ENCODE assay signal across 18 cellular contexts in the genomic region with DNA sequence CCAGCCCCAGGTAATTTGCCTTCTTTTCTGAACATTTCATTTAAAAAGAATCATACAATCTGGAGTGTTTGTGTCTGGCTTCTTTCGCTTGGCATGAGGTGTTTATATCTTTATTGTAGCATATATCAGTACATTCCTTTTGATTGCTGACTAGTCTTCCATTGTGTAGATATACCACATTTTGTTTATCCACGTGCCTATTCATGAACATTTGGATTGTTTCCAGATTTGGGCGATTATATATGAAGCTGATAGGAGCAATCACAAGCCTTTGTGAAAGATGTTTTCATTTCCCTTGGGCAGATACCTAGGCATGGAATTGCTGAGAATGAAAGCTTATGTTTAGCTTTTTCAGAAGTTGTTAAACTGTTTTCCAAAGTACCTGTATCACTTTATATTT.
A peak's percentile ranks its signal among the peaks of the same experiment; 100 is the strongest.
DNase-seq lines count a peak whose midpoint lies in the region; ATAC-seq, FAIRE-seq and TF ChIP-seq lines count a peak whose summit lies in the region.
"Had no signal": no experiment of that assay in that cellular context is flagged by ENCODE, and none has a peak within 500 bp of the region (broad histone marks: within the 10 kb centered on the region; RNA-seq: fewer than 3 reads in every experiment).

No MANE protein-coding gene starts in this region.

- no peaks in the 10 kb centered on the region for H4K20me1 ChIP-seq in H1 (replicated peaks in 1 of 2; ENCODE audit: control insufficient read depth in 1 of 2, insufficient read depth in 2 of 2, low read length in 2 of 2)

- POLR2A ChIA-PET in H1 (lab: Charles Lee; ENCODE audit: partially characterized antibody) = interaction anchor here (1.5 kb wide), 1 partner anchor 13 kb away, joined by 5 read pairs; no protein-coding TSS in a partner anchor

- no peaks in the 10 kb centered on the region for H3K9me3 ChIP-seq in H1 (ENCODE audit: insufficient read depth in 2 of 2, low read depth in 1 of 2, low read length in 1 of 2)
- H3K9me3 ChIP-seq in right cardiac atrium (ENCODE audit: control insufficient read depth, low read length) = no peaks in the 10 kb centered on the region
- H3K9me3 ChIP-seq in ovary = no peaks in the 10 kb centered on the region
- H3K9me3 ChIP-seq: A549 had no signal

- CTCF ChIA-PET in H1 (lab: Charles Lee; ENCODE audit: partially characterized antibody) = interaction anchor here (1.3 to 2.1 kb wide), 4 partner anchors 22 to 105 kb away, joined by 3 to 14 read pairs (median 4); no protein-coding TSS in a partner anchor

- H3K23ac ChIP-seq in H1 (ENCODE audit: insufficient read length) = no peak overlapping the region

- no peak overlapping the region for H2BK120ac ChIP-seq in H1 (replicated peaks; ENCODE audit: low read depth, low read length)

- no peak overlapping the region for H4K91ac ChIP-seq in H1 (replicated peaks; ENCODE audit: insufficient read length, low read length)

- FAIRE-seq in H1 (lab: Jason Lieb, UNC) = no peak
- FAIRE-seq: A549, H54, HTR-8/SVneo had no signal

- no peak overlapping the region for H2BK15ac ChIP-seq in H1 (ENCODE audit: low read length)

- H4K8ac ChIP-seq in H1 (ENCODE audit: extremely low read depth, insufficient read depth, low read length) = no peak overlapping the region

- no peak for TF ChIP-seq EP300 in H1 (IDR thresholded peaks at IDR 0.05; ENCODE audit: borderline replicate concordance in 1 of 2, low read depth in 2 of 2, low read length in 2 of 2)
- TF ChIP-seq EP300 in ovary (IDR thresholded peaks at IDR 0.05) = no peak

- TF ChIP-seq CTCF in H1 (IDR thresholded peaks at IDR 0.05; ENCODE audit: control extremely low read depth in 1 of 3, insufficient read depth in 1 of 3, low read depth in 1 of 3, low read length in 3 of 3) = no peak
- no peak for TF ChIP-seq CTCF in ovary (IDR thresholded peaks at IDR 0.05)

- DNase-seq in NCI-H748 (lab: John Stamatoyannopoulos, UW; ENCODE audit: unreplicated experiment) (peak; percentile 34), NCI-H748 treated with DMSO at 0.1 percent for 48 hours (lab: John Stamatoyannopoulos, UW) (no peak), NCI-H69 (lab: John Stamatoyannopoulos, UW) (peak; percentile 27), H1 (ENCODE audit: low read depth in 1 of 2, low spot score in 2 of 2) (no peak), right cardiac atrium (no peak), medulla oblongata (ENCODE audit: extremely low spot score) (no peak), ovary (no peak)
- DNase-seq: AML-193; Calu3; CD8-positive, alpha-beta T cell; DMS79 treated with DMSO at 0.1 percent for 48 hours; GF-D8; GM23248; HCEC 1CT; HFFc6 had no signal

- H3K27me3 ChIP-seq in H1 (replicated peaks in 1 of 4; ENCODE audit: control insufficient read depth in 3 of 4, extremely low read depth in 1 of 4, insufficient read depth in 3 of 4, low read length in 3 of 4) = no peaks in the 10 kb centered on the region; a peak in 1 of 7 replicates
- H3K27me3 ChIP-seq in right cardiac atrium (ENCODE audit: control insufficient read depth, insufficient read depth) = no peaks in the 10 kb centered on the region
- H3K27me3 ChIP-seq in ovary = no peaks in the 10 kb centered on the region

- no peak overlapping the region for H3K4me2 ChIP-seq in H1 (ENCODE audit: insufficient read depth in 1 of 2, low read depth in 2 of 2, low read length in 2 of 2)
- H3K4me2 ChIP-seq: A549 had no signal

- H3K27ac ChIP-seq in H1 (ENCODE audit: low read depth, low read length) (peak overlapping the region; percentile 14; the same call in 1 of the 2 replicates), right cardiac atrium (ENCODE audit: low read length) (no peak overlapping the region), ovary (no peak overlapping the region)
- H3K27ac ChIP-seq: GM23248 had no signal

- H3K79me2 ChIP-seq in H1 (ENCODE audit: control insufficient read depth in 1 of 2, insufficient read depth in 2 of 2, low read length in 2 of 2) = no peaks in the 10 kb centered on the region

- H2BK5ac ChIP-seq in H1 (ENCODE audit: low read depth, low read length) = no peak overlapping the region

- intact Hi-C loops in right cardiac atrium (cut with DNase I) (no loop called here), ovary (cut with DNase I) (no loop called here)

- H3K4me1 ChIP-seq in H1 (replicated peaks in 1 of 4; ENCODE audit: control insufficient read depth in 3 of 4, insufficient read depth in 4 of 4, low read length in 3 of 4) (peaks cover 21 to 41% (median 37%) of the 10 kb centered on the region in 4 experiments), right cardiac atrium (ENCODE audit: control insufficient read depth, insufficient read depth, low read length) (no peaks in the 10 kb centered on the region), ovary (ENCODE audit: insufficient read depth) (peaks cover 8% of the 10 kb centered on the region)

- no peaks in the 10 kb centered on the region; the same call in 1 of the 2 replicates for H3K23me2 ChIP-seq in H1 (ENCODE audit: low read depth, low read length)

- no peak for TF ChIP-seq RAD21 in H1 (IDR thresholded peaks at IDR 0.05 in 1 of 2, conservative IDR thresholded peaks at IDR 0.05 in 1 of 2; ENCODE audit: low read depth in 2 of 2, low read length in 2 of 2)

- H3K4me3 ChIP-seq in H1 (ENCODE audit: extremely low read depth in 1 of 4, insufficient read depth in 2 of 4, low read depth in 3 of 4, low read length in 4 of 4) (no peak overlapping the region), right cardiac atrium (ENCODE audit: low read length) (no peak overlapping the region), ovary (no peak overlapping the region)
- H3K4me3 ChIP-seq: A549, GM23248 had no signal

- 93% methylated on average over 3 of the region's 3 CpGs; no CpG with 5 or more reads in 1 of the 2 experiments for WGBS in H1 (ENCODE audit: extremely low coverage in 1 of 2, insufficient coverage in 1 of 2, insufficient read length in 1 of 2, insufficient replicate concordance in 2 of 2, low coverage in 1 of 2, low lambda C conversion rate in 2 of 2, missing lambda C conversion rate in 1 of 2), 2 experiments
- WGBS in right cardiac atrium = 87% methylated on average over 3 of the region's 3 CpGs
- 86 to 96% (median 89%) methylated on average over 3 of the region's 3 CpGs for WGBS in ovary, 3 donors

- TF ChIP-seq POLR2A in H1 (IDR thresholded peaks at IDR 0.05; ENCODE audit: control extremely low read depth in 1 of 2, low read depth in 2 of 2, low read length in 2 of 2) (no peak), ovary (IDR thresholded peaks at IDR 0.05) (no peak)

- H3K4ac ChIP-seq in H1 (replicated peaks; ENCODE audit: insufficient read length, low read depth, low read length) = no peak overlapping the region

- H3K18ac ChIP-seq in H1 (ENCODE audit: extremely low read depth, low read length) = no peak overlapping the region

- H3K56ac ChIP-seq in H1 (replicated peaks; ENCODE audit: insufficient read length, low read depth, low read length) = no peak overlapping the region

- H4K5ac ChIP-seq in H1 (ENCODE audit: insufficient read length, low read depth, low read length) = no peak overlapping the region

- no peak for ATAC-seq in right cardiac atrium
- ATAC-seq: CD8-positive, alpha-beta T cell had no signal

- H2BK12ac ChIP-seq in H1 (ENCODE audit: low read depth, low read length) = no peak overlapping the region

- no peak overlapping the region for H3K9ac ChIP-seq in H1 (replicated peaks in 1 of 4; ENCODE audit: extremely low read depth in 1 of 4, low read depth in 3 of 4, low read length in 3 of 4)
- H3K9ac ChIP-seq: GM23248 had no signal

- H2AFZ ChIP-seq in H1 (ENCODE audit: low read length) = no peak overlapping the region
- H2AFZ ChIP-seq: GM23248 had no signal

- no peaks in the 10 kb centered on the region for H3K36me3 ChIP-seq in H1 (ENCODE audit: control insufficient read depth in 2 of 4, insufficient read depth in 4 of 4, low read length in 3 of 4)
- H3K36me3 ChIP-seq in ovary = no peaks in the 10 kb centered on the region

- no peak overlapping the region for H2BK20ac ChIP-seq in H1 (ENCODE audit: low read length)

- no peaks in the 10 kb centered on the region for H3K79me1 ChIP-seq in H1 (ENCODE audit: low read depth, low read length)

- H2AK5ac ChIP-seq in H1 (ENCODE audit: low read depth, low read length) = no peak overlapping the region

- H3K14ac ChIP-seq in H1 (ENCODE audit: insufficient read length) = no peak overlapping the region

TF ChIP-seq in H1, 55 proteins besides CTCF, POLR2A, EP300 and RAD21 (continues in another document):
- no peak for TF ChIP-seq SUZ12 (IDR thresholded peaks at IDR 0.05; ENCODE audit: low read length)
- no peak for TF ChIP-seq KDM1A (IDR thresholded peaks at IDR 0.05; ENCODE audit: borderline replicate concordance, low read length)
- no peak for TF ChIP-seq CREB1 (IDR thresholded peaks at IDR 0.05)
- TF ChIP-seq PHF8 (conservative IDR thresholded peaks at IDR 0.05; ENCODE audit: low read depth, low read length) = no peak

Comparison
In these comparisons a context has a peak if more than half of its experiments do, and no peak if none do; other contexts are left out.
1. DNase-seq: peak in NCI-H748 (single experiment) and NCI-H69 (single experiment); none in NCI-H748 treated with DMSO at 0.1 percent for 48 hours (single experiment), H1 (0 of 2), right cardiac atrium (0 of 3), medulla oblongata (single experiment) and ovary (0 of 5).